Comparison of ENCODE assay signal across 12 cellular contexts in the genomic region with DNA sequence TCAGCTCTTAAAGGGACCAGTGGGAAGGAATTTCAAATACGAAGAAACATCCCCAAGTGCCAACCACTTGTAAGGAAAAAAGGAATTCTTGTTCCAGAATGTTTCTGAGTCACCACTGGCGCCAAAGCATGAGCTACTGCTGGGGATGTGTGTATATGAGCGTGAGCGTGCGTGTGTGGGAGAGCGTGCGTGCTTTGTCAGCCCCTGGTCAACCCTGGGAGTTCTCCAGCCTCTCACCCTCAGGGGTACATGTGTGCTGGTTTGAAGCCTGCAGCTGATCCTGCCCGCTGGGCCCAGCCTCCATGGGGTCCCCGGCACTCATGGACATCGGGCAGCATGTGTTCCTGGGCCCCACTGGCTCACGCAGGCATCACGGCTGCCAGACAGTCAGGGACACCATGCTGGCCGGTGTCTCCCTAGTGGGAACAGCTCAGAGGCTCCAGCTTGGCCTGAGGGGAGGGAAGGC. TPM values are rescaled to one million over a fixed set of nuclear protein-coding genes. Genes with fewer than 3 reads are reported as not detected.
DNase-seq lines count a peak whose midpoint lies in the region; ATAC-seq and TF ChIP-seq lines count a peak whose summit lies in the region.
"Had no signal": no experiment of that assay in that cellular context is flagged by ENCODE, and none has a peak within 500 bp of the region (broad histone marks: within the 10 kb centered on the region; RNA-seq: fewer than 3 reads in every experiment).

No MANE protein-coding gene starts in this region.

- no peaks in the 10 kb centered on the region for H3K36me3 ChIP-seq in PC-9 (ENCODE audit: low read depth)

- H3K4me3 ChIP-seq in AG04450 (ENCODE audit: low read depth, low read length) (no peak overlapping the region), PC-9 (no peak overlapping the region)

- intact Hi-C loops in PC-9 (cut with micrococcal nuclease; ENCODE audit: unreplicated experiment): loop anchor here (10.0 kb wide), 1 partner anchor 777 kb away; a partner anchor contains a TSS

- H3K9me3 ChIP-seq in AG04450 (ENCODE audit: control insufficient read depth, insufficient read depth, low read length): peaks cover 3% of the 10 kb centered on the region; the same call in 1 of the 2 replicates
- no peaks in the 10 kb centered on the region for H3K9me3 ChIP-seq in PC-9 (ENCODE audit: insufficient read depth, low read depth)

- H3K4me1 ChIP-seq in PC-9 (replicated peaks; ENCODE audit: insufficient read depth): peaks cover 54% of the 10 kb centered on the region

- H3K27me3 Mint-ChIP-seq in nephron (ENCODE audit: low read depth): no peaks in the 10 kb centered on the region
- H3K27me3 Mint-ChIP-seq: CD4-positive, alpha-beta T cell had no signal

- ATAC-seq in HG03175 (IDR thresholded peaks at IDR 0.05; ENCODE audit: unreplicated experiment) (no peak), HG03039 (IDR thresholded peaks at IDR 0.05; ENCODE audit: unreplicated experiment) (no peak)

- H3K4me2 ChIP-seq in PC-9: peak overlapping the region; percentile 2; the same call in 1 of the 2 replicates

- peaks cover 60% of the 10 kb centered on the region for H3K4me1 Mint-ChIP-seq in nephron

- TF ChIP-seq CTCF in AG04450 (IDR thresholded peaks at IDR 0.05; ENCODE audit: low read depth, low read length): no peak
- no peak for TF ChIP-seq CTCF in PC-9 (conservative IDR thresholded peaks at IDR 0.05)
- TF ChIP-seq CTCF in nephron (IDR thresholded peaks at IDR 0.05; ENCODE audit: unreplicated experiment in 3 of 3): no peak

- H4K20me1 ChIP-seq in PC-9 (ENCODE audit: insufficient read depth): peaks cover 79% of the 10 kb centered on the region

- no peaks in the 10 kb centered on the region for H3K9me3 Mint-ChIP-seq in nephron
- H3K9me3 Mint-ChIP-seq: activated T-helper 2 cell treated with anti-CD3 and anti-CD28 coated beads, Interferon-gamma antibody, Interleukin-2, Interleukin-4, amounts not matched to agents 10 μg/mL and 5 μg/mL and 100 μg/mL, durations not matched to agents 14 hours and 24 hours and 36 hours; CD4-positive, alpha-beta T cell had no signal

- peak overlapping the region; percentile 5 to 58 (median 52) for H3K27ac Mint-ChIP-seq in nephron
- H3K27ac Mint-ChIP-seq: activated T-helper 2 cell treated with anti-CD3 and anti-CD28 coated beads, Interferon-gamma antibody, Interleukin-2, Interleukin-4, amounts not matched to agents 10 μg/mL and 5 μg/mL and 100 μg/mL, durations not matched to agents 14 hours and 24 hours and 36 hours; CD4-positive, alpha-beta T cell had no signal

- no peaks in the 10 kb centered on the region for H3K9me2 ChIP-seq in PC-9 (ENCODE audit: insufficient read depth)

- H2AFZ ChIP-seq in PC-9: no peak overlapping the region

- H3K27ac ChIP-seq in AG04450 (ENCODE audit: low read depth, low read length) (peak overlapping the region; percentile 99), PC-9 (no peak overlapping the region)

- H3K36me3 Mint-ChIP-seq in nephron (ENCODE audit: low read depth): no peaks in the 10 kb centered on the region

- no peaks in the 10 kb centered on the region for H3K27me3 ChIP-seq in AG04450 (ENCODE audit: control insufficient read depth, insufficient read depth, low read length)
- no peaks in the 10 kb centered on the region for H3K27me3 ChIP-seq in PC-9 (ENCODE audit: insufficient read depth, low read depth)

- no TSS peak for BruUV-seq in PC-9 (replicated peaks; lab: Mats Ljungman, UMichigan)

- POLR2A ChIA-PET in AG04450 (lab: Yijun Ruan, JAX): interaction anchor here (0.5 to 1.4 kb wide), 6 partner anchors 15 to 132 kb away, joined by 3 to 6 read pairs (median 4); no protein-coding TSS in a partner anchor
- POLR2A ChIA-PET in PC-9 (lab: Charles Lee; ENCODE audit: unreplicated experiment): no interaction called here

- peaks cover 82% of the 10 kb centered on the region for H3K79me2 ChIP-seq in PC-9 (ENCODE audit: low read depth)

- DNase-seq in AG04450 (ENCODE audit: low read depth, low spot score): peak; percentile 95
- DNase-seq in PC-9: no peak
- peak; percentile 71 for DNase-seq in epidermal melanocyte (ENCODE audit: insufficient read length, low spot score)
- DNase-seq in stimulated activated CD4-positive, alpha-beta T cell treated with anti-CD3 and anti-CD28 coated beads, Interleukin-1b, Interleukin-23, amount 100 ng/mL, for 48 hours: no peak
- no peak for DNase-seq in activated CD8-positive, alpha-beta memory T cell treated with anti-CD3 and anti-CD28 coated beads for 24 hours
- DNase-seq: CD4-positive, alpha-beta T cell; NCI-H1436; stimulated activated naive CD4-positive, alpha-beta T cell treated with Interleukin-2 at 50 U/mL for 16 hours had no signal

- no peak overlapping the region for H3K4me3 Mint-ChIP-seq in nephron
- H3K4me3 Mint-ChIP-seq: CD4-positive, alpha-beta T cell had no signal

- CTCF ChIA-PET in AG04450 (lab: Charles Lee) (interaction anchor here (0.5 to 1.1 kb wide), 4 partner anchors 19 to 435 kb away, joined by 3 to 5 read pairs (median 3); no protein-coding TSS in a partner anchor), PC-9 (lab: Charles Lee) (no interaction called here)

- peaks cover 24% of the 10 kb centered on the region for H3F3A ChIP-seq in PC-9 (ENCODE audit: insufficient read depth, low read depth)

RNA-seq across cellular contexts. Expression of a gene that starts 17.1 kb away (rescaled TPM):
- 22.4 and 34.1 TPM in 2 replicates for polyA plus RNA-seq in AG04450 (2011; rRNA removed)
- 31.3 and 39.9 TPM in 2 replicates for polyA minus RNA-seq in AG04450 (2011; rRNA and poly(A)+ RNA removed)
- 20.2 and 26.2 TPM in 2 replicates for total RNA-seq in PC-9 (2021)

Comparison
In these comparisons a context has a peak if more than half of its experiments do, and no peak if none do; other contexts are left out.
1. DNase-seq: peak in AG04450 (single experiment) and epidermal melanocyte (single experiment); none in PC-9 (0 of 2), stimulated activated CD4-positive, alpha-beta T cell treated with anti-CD3 and anti-CD28 coated beads, Interleukin-1b, Interleukin-23, amount 100 ng/mL, for 48 hours (single experiment) and activated CD8-positive, alpha-beta memory T cell treated with anti-CD3 and anti-CD28 coated beads for 24 hours (single experiment).